8 cellular contexts compared by ENCODE assay signal in genomic region chr17:76709077-76709950, GRCh38. TPM values are rescaled to one million over a fixed set of nuclear protein-coding genes. Genes with fewer than 3 reads are reported as not detected.
DNase-seq lines count a peak whose midpoint lies in the region; ATAC-seq and TF ChIP-seq lines count a peak whose summit lies in the region.

No MANE protein-coding gene starts in this region.

- peaks cover 12% of the 10 kb centered on the region; the same call in 1 of the 2 replicates for H3K36me3 ChIP-seq in OCI-LY7 (ENCODE audit: insufficient read depth, low read length)

- peaks cover 6% of the 10 kb centered on the region for H3K36me3 Mint-ChIP-seq in T-cell
- H3K36me3 Mint-ChIP-seq in naive thymus-derived CD8-positive, alpha-beta T cell = no peaks in the 10 kb centered on the region

- peaks cover 11% of the 10 kb centered on the region for H3K4me1 ChIP-seq in OCI-LY7 (ENCODE audit: insufficient read depth, low read length, poor library complexity, severe bottlenecking)

- no peaks in the 10 kb centered on the region for H3K79me2 ChIP-seq in OCI-LY7 (ENCODE audit: insufficient read depth, low read depth, low read length)

- H3K4me2 ChIP-seq in OCI-LY7 (ENCODE audit: low read length) = no peak overlapping the region

- H2AFZ ChIP-seq in OCI-LY7 (ENCODE audit: low read length) = no peak overlapping the region

- H3K27me3 Mint-ChIP-seq in T-cell = no peaks in the 10 kb centered on the region
- no peaks in the 10 kb centered on the region for H3K27me3 Mint-ChIP-seq in naive thymus-derived CD8-positive, alpha-beta T cell

- no peak overlapping the region for H3K27ac ChIP-seq in OCI-LY7 (ENCODE audit: low read depth, low read length, poor library complexity, severe bottlenecking)

- H3K9me3 Mint-ChIP-seq in T-cell = no peaks in the 10 kb centered on the region
- no peaks in the 10 kb centered on the region for H3K9me3 Mint-ChIP-seq in naive thymus-derived CD8-positive, alpha-beta T cell

- no peak overlapping the region for H3K4me3 ChIP-seq in OCI-LY7 (ENCODE audit: low read depth, low read length, poor library complexity, severe bottlenecking)

- DNase-seq in NCI-H2107 treated with DMSO at 0.1 percent for 48 hours (lab: John Stamatoyannopoulos, UW; ENCODE audit: unreplicated experiment) (peak; percentile 24), NCI-H2107 (lab: John Stamatoyannopoulos, UW) (no peak), T-cell (no peak), fibroblast of gingiva (ENCODE audit: low read depth) (peak; percentile 94), OCI-LY7 (ENCODE audit: low spot score) (no peak)
- peak in 1 of 10 donors; percentile 58 for DNase-seq in naive thymus-derived CD8-positive, alpha-beta T cell

- no peak for TF ChIP-seq CTCF in OCI-LY7 (conservative IDR thresholded peaks at IDR 0.05; ENCODE audit: low read length)

- no peak for ATAC-seq in T-cell (replicated peaks in 1 of 4)
- no peak for ATAC-seq in naive thymus-derived CD8-positive, alpha-beta T cell
- no peak for ATAC-seq in GM21515 (IDR thresholded peaks at IDR 0.05; ENCODE audit: unreplicated experiment)
- no peak for ATAC-seq in GM18867 (IDR thresholded peaks at IDR 0.05; ENCODE audit: unreplicated experiment)

- CTCF ChIA-PET in T-cell (lab: Charles Lee) (interaction anchor here in 1 of 2 donors (0.8 kb wide), 1 partner anchor 28 kb away, joined by 3 read pairs; no protein-coding TSS in a partner anchor), OCI-LY7 (lab: Charles Lee; ENCODE audit: unreplicated experiment) (interaction anchor here (0.6 kb wide), 3 partner anchors 13 to 181 kb away, joined by 3 read pairs; no protein-coding TSS in a partner anchor)

- intact Hi-C loops in OCI-LY7 (cut with micrococcal nuclease; ENCODE audit: unreplicated experiment) = no loop called here

- peak overlapping the region; percentile 64 to 75 (median 70) for H3K4me3 Mint-ChIP-seq in T-cell
- H3K4me3 Mint-ChIP-seq in naive thymus-derived CD8-positive, alpha-beta T cell = peak overlapping the region; percentile 55 to 86 (median 68)

- POLR2A ChIA-PET in T-cell (lab: Charles Lee) (no interaction called here), OCI-LY7 (lab: Charles Lee) (no interaction called here)
- POLR2A ChIA-PET in naive thymus-derived CD8-positive, alpha-beta T cell (lab: Charles Lee) = interaction anchor here (0.5 to 1.0 kb wide), 5 partner anchors 16 to 657 kb away, joined by 3 to 8 read pairs (median 4); no protein-coding TSS in a partner anchor

- H4K20me1 ChIP-seq in OCI-LY7 (ENCODE audit: insufficient read depth, low read length) = no peaks in the 10 kb centered on the region

- no TSS peak for BruUV-seq in OCI-LY7 (replicated peaks; lab: Mats Ljungman, UMichigan)

- H3K9me2 ChIP-seq in OCI-LY7 (ENCODE audit: insufficient read depth, low read length) = no peaks in the 10 kb centered on the region

- H3K4me1 Mint-ChIP-seq in T-cell = peaks cover 14 to 32% (median 25%) of the 10 kb centered on the region in 3 donors
- peaks cover 9 to 31% (median 25%) of the 10 kb centered on the region in 4 donors for H3K4me1 Mint-ChIP-seq in naive thymus-derived CD8-positive, alpha-beta T cell

- peak overlapping the region in 1 of 2 donors; percentile 34 for H3K27ac Mint-ChIP-seq in T-cell
- peak overlapping the region in 6 of 10 donors; percentile 18 to 83 (median 66) for H3K27ac Mint-ChIP-seq in naive thymus-derived CD8-positive, alpha-beta T cell

- H3K9me3 ChIP-seq in OCI-LY7 (ENCODE audit: low read length) = no peaks in the 10 kb centered on the region

RNA-seq across cellular contexts. Expression of gene MXRA7, which starts 1.5 kb away (rescaled TPM):
- total RNA-seq in T-cell (10 to 100 TPM in 3 of 5 donors, 1 to 10 TPM in 2; 5.9 to 14.7 (median 13.5) TPM), OCI-LY7 (2022) (4.9 and 5.3 TPM in 2 replicates)
- 10 to 100 TPM; 13.9 to 16.3 TPM for total RNA-seq in naive thymus-derived CD8-positive, alpha-beta T cell
- polyA plus RNA-seq in naive thymus-derived CD8-positive, alpha-beta T cell = 10 to 100 TPM in 1 of 3 donors, 1 to 10 TPM in 2; 2.2 to 25.3 (median 5.4) TPM
- 1.1 and 1.6 TPM in 2 replicates for total RNA-seq in OCI-LY7 (2014; rRNA removed; shearing (Covaris generic))

RNA-seq across cellular contexts. Expression of gene JMJD6, which starts 17.1 kb away (rescaled TPM):
- total RNA-seq in T-cell (100 to 1,000 TPM in 1 of 5 donors, 10 to 100 TPM in 4; 48.7 to 155 (median 56.6) TPM), OCI-LY7 (2022) (46.0 and 71.2 TPM in 2 replicates)
- 10 to 100 TPM; 36.6 to 37.8 TPM for total RNA-seq in naive thymus-derived CD8-positive, alpha-beta T cell
- 10 to 100 TPM; 10.2 to 34.2 (median 14.4) TPM for polyA plus RNA-seq in naive thymus-derived CD8-positive, alpha-beta T cell
- total RNA-seq in OCI-LY7 (2014; rRNA removed; shearing (Covaris generic)) = 39.9 and 41.2 TPM in 2 replicates

RNA-seq across cellular contexts. Expression of gene METTL23, which starts 17.3 kb away (rescaled TPM):
- total RNA-seq in T-cell (10 to 100 TPM; 46.9 to 70.1 (median 60.0) TPM), OCI-LY7 (2022) (82.7 and 102 TPM in 2 replicates)
- 10 to 100 TPM; 86.2 to 86.9 TPM for total RNA-seq in naive thymus-derived CD8-positive, alpha-beta T cell
- polyA plus RNA-seq in naive thymus-derived CD8-positive, alpha-beta T cell = 100 to 1,000 TPM; 140 to 154 (median 146) TPM
- total RNA-seq in OCI-LY7 (2014; rRNA removed; shearing (Covaris generic)) = 91.8 and 93.7 TPM in 2 replicates

RNA-seq across cellular contexts. Expression of gene SRSF2, which starts 27.8 kb away (rescaled TPM):
- 100 to 1,000 TPM; 349 to 413 (median 382) TPM for total RNA-seq in T-cell
- 100 to 1,000 TPM; 358 to 377 TPM for total RNA-seq in naive thymus-derived CD8-positive, alpha-beta T cell
- polyA plus RNA-seq in naive thymus-derived CD8-positive, alpha-beta T cell = 100 to 1,000 TPM; 101 to 106 (median 105) TPM
- 1,143 and 2,207 TPM in 2 replicates for total RNA-seq in OCI-LY7 (2014; rRNA removed; shearing (Covaris generic))
- 619 and 683 TPM in 2 replicates for total RNA-seq in OCI-LY7 (2022)

RNA-seq across cellular contexts. Expression of gene MFSD11, which starts 28.6 kb away (rescaled TPM):
- total RNA-seq in T-cell (10 to 100 TPM; 30.5 to 41.5 (median 34.6) TPM), OCI-LY7 (2022) (63.1 and 68.4 TPM in 2 replicates)
- 10 to 100 TPM; 28.2 to 30.4 TPM for total RNA-seq in naive thymus-derived CD8-positive, alpha-beta T cell
- 10 to 100 TPM; 18.1 to 23.6 (median 18.9) TPM for polyA plus RNA-seq in naive thymus-derived CD8-positive, alpha-beta T cell
- total RNA-seq in OCI-LY7 (2014; rRNA removed; shearing (Covaris generic)) = 52.6 and 55.1 TPM in 2 replicates

Comparison
In these comparisons a context has a peak if more than half of its experiments do, and no peak if none do; other contexts are left out.
1. DNase-seq: peak in NCI-H2107 treated with DMSO at 0.1 percent for 48 hours (single experiment) and fibroblast of gingiva (single experiment); none in NCI-H2107 (single experiment), T-cell (0 of 34) and OCI-LY7 (single experiment).